In the genomic region with DNA sequence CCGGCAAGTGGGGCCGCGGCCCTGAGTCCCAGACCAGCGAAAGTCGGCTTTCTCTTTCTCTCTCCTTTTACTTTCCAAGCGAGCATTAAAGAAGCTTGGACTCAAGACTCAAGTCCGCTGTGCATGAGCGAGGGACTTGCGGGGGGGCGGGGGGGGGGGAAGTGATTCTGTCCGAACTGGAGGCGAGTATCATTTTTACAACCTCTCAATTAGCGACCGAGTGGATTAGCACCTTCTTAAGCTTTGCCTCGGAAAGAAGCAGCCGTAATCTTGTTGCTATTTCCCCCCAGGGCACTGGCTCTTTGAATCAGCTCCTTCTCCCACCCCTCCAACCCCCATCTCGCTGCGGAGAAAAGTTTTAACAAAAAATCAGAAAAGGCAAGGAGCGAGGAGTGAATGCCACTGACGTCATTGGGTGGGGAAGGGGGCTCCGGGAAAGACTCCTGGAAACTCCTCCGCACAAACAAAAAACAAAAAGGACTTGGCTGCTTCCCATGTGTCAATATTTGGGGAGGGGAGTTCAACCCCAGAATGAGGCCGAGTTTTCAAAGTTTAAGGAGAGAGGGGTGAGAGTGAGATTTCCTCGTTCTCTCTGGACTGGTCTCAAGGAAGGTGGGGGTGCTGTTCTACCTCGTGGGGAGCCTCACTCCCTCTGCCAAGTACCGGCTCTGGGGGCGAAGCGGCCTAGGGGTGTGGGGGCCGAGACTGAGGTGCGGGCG, we compare ENCODE assay signal across 8 cellular contexts. TPM values are rescaled to one million over a fixed set of nuclear protein-coding genes. Genes with fewer than 3 reads are reported as not detected.
DNase-seq lines count a peak whose midpoint lies in the region; ATAC-seq and TF ChIP-seq lines count a peak whose summit lies in the region.

No MANE protein-coding gene starts in this region.

- no peak overlapping the region for H3K27ac Mint-ChIP-seq in nephron progenitor cell

- DNase-seq in GM12864 (ENCODE audit: low read depth), result no peak
- no peak for DNase-seq in fibroblast of the aortic adventitia (ENCODE audit: low read depth)
- DNase-seq in retina, result peak; percentile 82
- DNase-seq in nephron progenitor cell, result no peak
- DNase-seq in NCI-H1105 (lab: John Stamatoyannopoulos, UW), result no peak
- no peak for DNase-seq in COLO829 (ENCODE audit: low spot score)

- peak overlapping the region; percentile 36 for H3K4me3 ChIP-seq in GM12864 (ENCODE audit: low read depth, low read length)
- H3K4me3 ChIP-seq in OCI-LY1 (ENCODE audit: low read depth, low read length, poor library complexity, severe bottlenecking), result peak overlapping the region; percentile 54
- peak overlapping the region; percentile 45 for H3K4me3 ChIP-seq in fibroblast of the aortic adventitia (ENCODE audit: low read depth, low read length)

- H3K9ac ChIP-seq in OCI-LY1 (ENCODE audit: low read length), result peak overlapping the region; percentile 37; the same call in 1 of the 2 replicates

- H3K4me1 ChIP-seq in OCI-LY1 (ENCODE audit: insufficient read depth, low read length, severe bottlenecking), result peaks cover 4% of the 10 kb centered on the region

- H3K9me2 ChIP-seq in OCI-LY1 (ENCODE audit: low read depth, low read length), result no peaks in the 10 kb centered on the region

- H4K20me1 ChIP-seq in OCI-LY1 (ENCODE audit: insufficient read depth, low read length), result no peaks in the 10 kb centered on the region

- H3K4me2 ChIP-seq in OCI-LY1 (ENCODE audit: low read length), result peak overlapping the region; percentile 63

- no peaks in the 10 kb centered on the region for H3K27me3 Mint-ChIP-seq in nephron progenitor cell (ENCODE audit: low read depth, poor library complexity)

- TF ChIP-seq CTCF in GM12864 (IDR thresholded peaks at IDR 0.05; ENCODE audit: low read depth, low read length, missing control alignments) (no peak), OCI-LY1 (IDR thresholded peaks at IDR 0.05; ENCODE audit: low read length) (no peak), fibroblast of the aortic adventitia (IDR thresholded peaks at IDR 0.05; ENCODE audit: insufficient read depth, low read length) (no peak), nephron progenitor cell (IDR thresholded peaks at IDR 0.05) (no peak)

- H3K79me2 ChIP-seq in OCI-LY1 (ENCODE audit: insufficient read depth, low read length), result no peaks in the 10 kb centered on the region

- no peak overlapping the region for H3K27ac ChIP-seq in OCI-LY1 (ENCODE audit: low read depth, low read length, poor library complexity, severe bottlenecking)

- H3K9me3 ChIP-seq in OCI-LY1 (ENCODE audit: low read length), result no peaks in the 10 kb centered on the region

- H3K4me1 Mint-ChIP-seq in nephron progenitor cell, result peaks cover 49% of the 10 kb centered on the region

- ATAC-seq in HG02973 (IDR thresholded peaks at IDR 0.05; ENCODE audit: unreplicated experiment), result no peak

- no peak overlapping the region for H2AFZ ChIP-seq in OCI-LY1 (ENCODE audit: low read length)

- H3K36me3 ChIP-seq in OCI-LY1 (ENCODE audit: insufficient read depth, low read length), result no peaks in the 10 kb centered on the region

- H3K4me3 Mint-ChIP-seq in nephron progenitor cell, result no peak overlapping the region

- H3K36me3 Mint-ChIP-seq in nephron progenitor cell (ENCODE audit: low read depth), result no peaks in the 10 kb centered on the region

- no peaks in the 10 kb centered on the region for H3K27me3 ChIP-seq in OCI-LY1 (ENCODE audit: insufficient read depth, low read length)

- no peaks in the 10 kb centered on the region for H3F3A ChIP-seq in OCI-LY1 (ENCODE audit: insufficient read depth, low read length)

- H3K9me3 Mint-ChIP-seq in nephron progenitor cell, result peaks cover 5% of the 10 kb centered on the region

RNA-seq across cellular contexts. Expression of gene PAX6, which starts 2.3 kb away (rescaled TPM):
- 0.63 TPM in 1 of 2 replicates, not detected in the other for total RNA-seq in fibroblast of the aortic adventitia (ENCODE audit: low replicate concordance)
